In the genomic region with DNA sequence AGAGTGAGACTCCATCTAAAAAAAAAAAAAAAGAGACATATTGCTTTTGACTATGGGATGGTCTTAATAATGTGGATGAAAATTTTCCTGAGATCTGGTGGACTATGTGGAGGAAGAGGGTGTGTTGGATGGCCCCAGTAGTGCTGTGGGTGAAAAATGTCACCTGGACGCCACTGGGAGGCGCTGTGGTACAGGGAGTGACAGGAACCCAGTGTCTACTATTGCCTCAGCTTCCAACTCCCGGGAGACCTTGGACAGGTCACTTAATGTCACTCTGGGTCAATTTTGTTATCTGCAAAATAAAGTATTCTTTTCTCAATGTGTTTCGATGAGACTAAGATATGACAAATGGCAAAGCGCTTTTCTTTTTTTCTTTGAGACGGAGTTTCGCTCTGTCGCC, we compare ENCODE assay signal across 8 cellular contexts. TPM values are rescaled to one million over a fixed set of nuclear protein-coding genes. Genes with fewer than 3 reads are reported as not detected.
DNase-seq lines count a peak whose midpoint lies in the region; ATAC-seq, FAIRE-seq and TF ChIP-seq lines count a peak whose summit lies in the region.

No MANE protein-coding gene starts in this region.

- TF ChIP-seq RAD21 in H1 (IDR thresholded peaks at IDR 0.05 in 1 of 2, conservative IDR thresholded peaks at IDR 0.05 in 1 of 2; ENCODE audit: low read depth in 2 of 2, low read length in 2 of 2), result peak; percentile 99 to 100

- H3K4ac ChIP-seq in H1 (replicated peaks; ENCODE audit: insufficient read length, low read depth, low read length) (no peak overlapping the region), mesenchymal stem cell (ENCODE audit: low read depth in 1 of 2, low read length in 2 of 2) (no peak overlapping the region)

- no peaks in the 10 kb centered on the region for H3K9me3 Mint-ChIP-seq in stimulated activated effector memory CD8-positive, alpha-beta T cell treated with anti-CD3 and anti-CD28 coated beads, Interleukin-12 subunit alpha, Interleukin-12 subunit beta, amount 100 ng/mL, for 72 hours

- H3K27ac Mint-ChIP-seq in stimulated activated effector memory CD8-positive, alpha-beta T cell treated with anti-CD3 and anti-CD28 coated beads, Interleukin-12 subunit alpha, Interleukin-12 subunit beta, amount 100 ng/mL, for 72 hours, result no peak overlapping the region

- TF ChIP-seq POLR2A in H1 (IDR thresholded peaks at IDR 0.05; ENCODE audit: control extremely low read depth in 1 of 2, low read depth in 2 of 2, low read length in 2 of 2), result no peak

- H3K4me2 ChIP-seq in H1 (ENCODE audit: insufficient read depth in 1 of 2, low read depth in 2 of 2, low read length in 2 of 2), result no peak overlapping the region
- H3K4me2 ChIP-seq in mesenchymal stem cell (ENCODE audit: low read length, poor library complexity, severe bottlenecking), result no peak overlapping the region

- H3K9me3 ChIP-seq in BE2C, result no peaks in the 10 kb centered on the region
- peaks cover 5 to 6% of the 10 kb centered on the region in 2 experiments; a peak in 3 of 4 replicates for H3K9me3 ChIP-seq in H1 (ENCODE audit: insufficient read depth in 2 of 2, low read depth in 1 of 2, low read length in 1 of 2)
- no peaks in the 10 kb centered on the region for H3K9me3 ChIP-seq in mesenchymal stem cell (ENCODE audit: control insufficient read depth, low read length)

- H2BK5ac ChIP-seq in H1 (ENCODE audit: low read depth, low read length) (no peak overlapping the region), mesenchymal stem cell (ENCODE audit: low read depth, low read length, poor library complexity, severe bottlenecking) (no peak overlapping the region)

- H3K79me2 ChIP-seq in H1 (ENCODE audit: control insufficient read depth in 1 of 2, insufficient read depth in 2 of 2, low read length in 2 of 2), result no peaks in the 10 kb centered on the region

- no peak overlapping the region for H3K18ac ChIP-seq in H1 (ENCODE audit: extremely low read depth, low read length)
- H3K18ac ChIP-seq in mesenchymal stem cell (ENCODE audit: low read depth in 1 of 2, low read length in 2 of 2), result no peak overlapping the region

- POLR2A ChIA-PET in H1 (lab: Charles Lee; ENCODE audit: partially characterized antibody), result no interaction called here

- no peak overlapping the region for H4K91ac ChIP-seq in H1 (replicated peaks; ENCODE audit: insufficient read length, low read length)
- no peak overlapping the region for H4K91ac ChIP-seq in mesenchymal stem cell (ENCODE audit: low read length)

- H3K79me1 ChIP-seq in H1 (ENCODE audit: low read depth, low read length) (no peaks in the 10 kb centered on the region), mesenchymal stem cell (replicated peaks; ENCODE audit: low read length, poor library complexity, severe bottlenecking) (no peaks in the 10 kb centered on the region)

- H3K36me3 ChIP-seq in BE2C, result no peaks in the 10 kb centered on the region
- no peaks in the 10 kb centered on the region for H3K36me3 ChIP-seq in H1 (ENCODE audit: control insufficient read depth in 2 of 4, insufficient read depth in 4 of 4, low read length in 3 of 4)
- H3K36me3 ChIP-seq in mesenchymal stem cell (ENCODE audit: control insufficient read depth in 1 of 2, insufficient read depth in 2 of 2, low read depth in 1 of 2, low read length in 2 of 2), result no peaks in the 10 kb centered on the region

- no peaks in the 10 kb centered on the region for H4K20me1 ChIP-seq in H1 (replicated peaks in 1 of 2; ENCODE audit: control insufficient read depth in 1 of 2, insufficient read depth in 2 of 2, low read length in 2 of 2)

- no peaks in the 10 kb centered on the region for H3K23me2 ChIP-seq in H1 (ENCODE audit: low read depth, low read length)

- H3K4me1 Mint-ChIP-seq in stimulated activated effector memory CD8-positive, alpha-beta T cell treated with anti-CD3 and anti-CD28 coated beads, Interleukin-12 subunit alpha, Interleukin-12 subunit beta, amount 100 ng/mL, for 72 hours, result no peaks in the 10 kb centered on the region

- H2BK12ac ChIP-seq in H1 (ENCODE audit: low read depth, low read length) (no peak overlapping the region), mesenchymal stem cell (ENCODE audit: low read length in 2 of 2) (no peak overlapping the region)

- no peak overlapping the region for H3K14ac ChIP-seq in H1 (ENCODE audit: insufficient read length)
- no peak overlapping the region for H3K14ac ChIP-seq in mesenchymal stem cell (ENCODE audit: low read length in 2 of 2)

- peak; percentile 75 for ATAC-seq in stimulated activated effector memory CD8-positive, alpha-beta T cell treated with anti-CD3 and anti-CD28 coated beads, Interleukin-12 subunit alpha, Interleukin-12 subunit beta, amount 100 ng/mL, for 72 hours

- no peaks in the 10 kb centered on the region for H3K36me3 Mint-ChIP-seq in stimulated activated effector memory CD8-positive, alpha-beta T cell treated with anti-CD3 and anti-CD28 coated beads, Interleukin-12 subunit alpha, Interleukin-12 subunit beta, amount 100 ng/mL, for 72 hours

- 58% methylated on average over 8 of the region's 8 CpGs; no CpG with 5 or more reads in 1 of the 2 experiments for WGBS in H1 (ENCODE audit: extremely low coverage in 1 of 2, insufficient coverage in 1 of 2, insufficient read length in 1 of 2, insufficient replicate concordance in 2 of 2, low coverage in 1 of 2, low lambda C conversion rate in 2 of 2, missing lambda C conversion rate in 1 of 2), 2 experiments
- WGBS in mesenchymal stem cell, result 57% methylated on average over 8 of the region's 8 CpGs

- peak; percentile 69 for DNase-seq in BE2C
- peak; percentile 39 for DNase-seq in GM19240 (ENCODE audit: insufficient read length, low spot score)
- peak; percentile 3 to 14 for DNase-seq in NCI-H187 (lab: John Stamatoyannopoulos, UW)
- DNase-seq in activated CD4-positive, alpha-beta T cell treated with anti-CD3 and anti-CD28 coated beads for 4 hours, result peak; percentile 9 to 24
- DNase-seq in H1 (ENCODE audit: low read depth in 1 of 2, low spot score in 2 of 2), result peak; percentile 27 to 89
- peak; percentile 49 for DNase-seq in mesenchymal stem cell
- DNase-seq in stimulated activated effector memory CD8-positive, alpha-beta T cell treated with anti-CD3 and anti-CD28 coated beads, Interleukin-12 subunit alpha, Interleukin-12 subunit beta, amount 100 ng/mL, for 72 hours (ENCODE audit: low spot score in 2 of 2), result peak; percentile 41 to 74
- no peak for DNase-seq in DMS153 treated with DMSO at 0.1 percent for 48 hours (lab: John Stamatoyannopoulos, UW; ENCODE audit: unreplicated experiment)

- H3K23ac ChIP-seq in H1 (ENCODE audit: insufficient read length) (no peak overlapping the region), mesenchymal stem cell (ENCODE audit: low read length in 2 of 2) (no peak overlapping the region)

- H2AFZ ChIP-seq in H1 (ENCODE audit: low read length), result no peak overlapping the region
- H2AFZ ChIP-seq in mesenchymal stem cell (ENCODE audit: low read depth, low read length), result no peak overlapping the region

- no peak overlapping the region for H4K5ac ChIP-seq in H1 (ENCODE audit: insufficient read length, low read depth, low read length)

- H2BK15ac ChIP-seq in H1 (ENCODE audit: low read length) (no peak overlapping the region), mesenchymal stem cell (ENCODE audit: low read depth, poor library complexity, severe bottlenecking) (no peak overlapping the region)

- H4K8ac ChIP-seq in H1 (ENCODE audit: extremely low read depth, insufficient read depth, low read length) (no peak overlapping the region), mesenchymal stem cell (ENCODE audit: low read length) (no peak overlapping the region)

- CTCF ChIA-PET in H1 (lab: Charles Lee; ENCODE audit: partially characterized antibody), result interaction anchor here (0.6 to 7.2 kb wide), 28 partner anchors 10 to 481 kb away, joined by 3 to 68 read pairs (median 4); no protein-coding TSS in a partner anchor

- no peak overlapping the region for H3K27ac ChIP-seq in H1 (ENCODE audit: low read depth, low read length)
- no peak overlapping the region for H3K27ac ChIP-seq in mesenchymal stem cell (ENCODE audit: low read length, poor library complexity, severe bottlenecking)

- peak; percentile 89 for FAIRE-seq in H1 (lab: Jason Lieb, UNC)

- H3K4me1 ChIP-seq in BE2C (no peaks in the 10 kb centered on the region), H1 (replicated peaks in 1 of 4; ENCODE audit: control insufficient read depth in 3 of 4, insufficient read depth in 4 of 4, low read length in 3 of 4) (peaks cover 0 to 5% (median 0%) of the 10 kb centered on the region in 4 experiments; a peak in 2 of 7 replicates), mesenchymal stem cell (ENCODE audit: control insufficient read depth, insufficient read depth, low read depth, low read length) (no peaks in the 10 kb centered on the region)

- H3K56ac ChIP-seq in H1 (replicated peaks; ENCODE audit: insufficient read length, low read depth, low read length), result no peak overlapping the region

- H3K4me3 Mint-ChIP-seq in stimulated activated effector memory CD8-positive, alpha-beta T cell treated with anti-CD3 and anti-CD28 coated beads, Interleukin-12 subunit alpha, Interleukin-12 subunit beta, amount 100 ng/mL, for 72 hours, result no peak overlapping the region

- H2BK120ac ChIP-seq in H1 (replicated peaks; ENCODE audit: low read depth, low read length) (no peak overlapping the region), mesenchymal stem cell (ENCODE audit: low read depth, low read length) (no peak overlapping the region)

- H2AK5ac ChIP-seq in H1 (ENCODE audit: low read depth, low read length), result no peak overlapping the region
- H2AK5ac ChIP-seq in mesenchymal stem cell (ENCODE audit: low read length, severe bottlenecking), result no peak overlapping the region

- H2BK20ac ChIP-seq in H1 (ENCODE audit: low read length), result no peak overlapping the region

- no peak for TF ChIP-seq EP300 in H1 (IDR thresholded peaks at IDR 0.05; ENCODE audit: borderline replicate concordance in 1 of 2, low read depth in 2 of 2, low read length in 2 of 2)

- TF ChIP-seq CTCF in BE2C (IDR thresholded peaks at IDR 0.05; ENCODE audit: low read depth, low read length) (peak; percentile 77), H1 (IDR thresholded peaks at IDR 0.05; ENCODE audit: control extremely low read depth in 1 of 3, insufficient read depth in 1 of 3, low read depth in 1 of 3, low read length in 3 of 3) (peak; percentile 94 to 98 (median 98))

- H3K4me3 ChIP-seq in BE2C (ENCODE audit: low read depth, low read length) (no peak overlapping the region), H1 (ENCODE audit: extremely low read depth in 1 of 4, insufficient read depth in 2 of 4, low read depth in 3 of 4, low read length in 4 of 4) (no peak overlapping the region), mesenchymal stem cell (ENCODE audit: insufficient read depth in 1 of 2, low read depth in 1 of 2, low read length in 2 of 2) (no peak overlapping the region)

- no peaks in the 10 kb centered on the region for H3K27me3 ChIP-seq in BE2C
- no peaks in the 10 kb centered on the region; a peak in 1 of 7 replicates for H3K27me3 ChIP-seq in H1 (replicated peaks in 1 of 4; ENCODE audit: control insufficient read depth in 3 of 4, extremely low read depth in 1 of 4, insufficient read depth in 3 of 4, low read length in 3 of 4)
- peaks cover 0 to 15% of the 10 kb centered on the region in 2 experiments for H3K27me3 ChIP-seq in mesenchymal stem cell (ENCODE audit: control insufficient read depth in 1 of 2, insufficient read depth in 1 of 2, low read length in 2 of 2)

- H3K9ac ChIP-seq in H1 (replicated peaks in 1 of 4; ENCODE audit: extremely low read depth in 1 of 4, low read depth in 3 of 4, low read length in 3 of 4), result no peak overlapping the region
- H3K9ac ChIP-seq in mesenchymal stem cell (ENCODE audit: low read length), result no peak overlapping the region

RNA-seq across cellular contexts. Expression of gene DCP1A, which starts 27.7 kb away (rescaled TPM):
- polyA plus RNA-seq in BE2C (2012; ENCODE audit: insufficient read depth, insufficient read length, low read depth), result 14.5 TPM
- total RNA-seq in H1 (2021; fragmentation: NEBNext Ultra II Directional; extraction: Animal tissue kit (Norgen Biotek cat#: 25700)), result 15.1 and 15.9 TPM in 2 replicates
- polyA plus RNA-seq in H1 (2011; rRNA removed), result 12.9 and 13.2 TPM in 2 replicates
- polyA plus RNA-seq in H1 (2011; cell fraction: cytosol; rRNA removed), result 15.3 TPM
- 19.5 TPM for polyA plus RNA-seq in H1 (2011; cell fraction: nucleus; rRNA removed)
- 8.8 to 11.5 TPM (median 9.4 TPM) in 4 replicates for polyA plus RNA-seq in H1 (2012, experiment 1 of 2)
- 1.9 TPM for polyA plus RNA-seq in H1 (2012, experiment 2 of 2)
- polyA plus RNA-seq in H1 (2013, experiment 1 of 2), result 20.0 TPM
- 19.2 TPM for polyA plus RNA-seq in H1 (2013, experiment 2 of 2)
- polyA minus RNA-seq in H1 (2011; rRNA and poly(A)+ RNA removed), result 71.1 and 81.2 TPM in 2 replicates
- polyA minus RNA-seq in H1 (2011; cell fraction: cytosol; rRNA and poly(A)+ RNA removed), result 33.2 TPM
- polyA minus RNA-seq in H1 (2011; cell fraction: nucleus; rRNA and poly(A)+ RNA removed), result 53.1 TPM
- 24.1 TPM for polyA plus RNA-seq in mesenchymal stem cell (2013, experiment 1 of 2)
- polyA plus RNA-seq in mesenchymal stem cell (2013, experiment 2 of 2), result 23.0 TPM
